Comparison of ENCODE assay signal across 15 cellular contexts in genomic region chr19:54218960-54219661, GRCh38. TPM values are rescaled to one million over a fixed set of nuclear protein-coding genes. Genes with fewer than 3 reads are reported as not detected.
A peak's percentile ranks its signal among the peaks of the same experiment; 100 is the strongest.
DNase-seq lines count a peak whose midpoint lies in the region; ATAC-seq and TF ChIP-seq lines count a peak whose summit lies in the region.
"Had no signal": no experiment of that assay in that cellular context is flagged by ENCODE, and none has a peak within 500 bp of the region (broad histone marks: within the 10 kb centered on the region; RNA-seq: fewer than 3 reads in every experiment).

No MANE protein-coding gene starts in this region.

- ATAC-seq in GM19035 (IDR thresholded peaks at IDR 0.05; ENCODE audit: unreplicated experiment), result no peak

- H3K23ac ChIP-seq in neuronal stem cell (ENCODE audit: low read depth, low read length, poor library complexity), result no peak overlapping the region

- no peak overlapping the region for H2BK15ac ChIP-seq in neuronal stem cell (ENCODE audit: low read length)

- WGBS in neuronal stem cell (ENCODE audit: extremely low coverage in 2 of 2, insufficient read length in 2 of 2, insufficient replicate concordance in 1 of 2), 2 donors, result no CpG with 5 or more reads among the region's 27 CpGs

- no peak overlapping the region for H3K4me3 ChIP-seq in coronary artery
- no peak overlapping the region for H3K4me3 ChIP-seq in neuronal stem cell (ENCODE audit: low read length in 2 of 2)
- H3K4me3 ChIP-seq: MG63, PC-9 had no signal

- peak overlapping the region; percentile 41 for H2BK12ac ChIP-seq in neuronal stem cell (ENCODE audit: low read length)

- DNase-seq in AG20443 (ENCODE audit: low spot score) (peak; percentile 3), coronary artery (ENCODE audit: low spot score) (peak; percentile 72), neuronal stem cell (ENCODE audit: low spot score) (no peak), NCI-H1436 (lab: John Stamatoyannopoulos, UW) (no peak), anterior cingulate cortex (lab: John Stamatoyannopoulos, UW) (no peak)
- DNase-seq: DMS53, GDM1, MG63, NCI-H1417, NCI-H187 treated with DMSO at 0.1 percent for 48 hours, NCI-H748 treated with DMSO at 0.1 percent for 48 hours, PC-9, RPMI8226, SHP77 had no signal

- no peak overlapping the region for H3K9ac ChIP-seq in neuronal stem cell (ENCODE audit: low read depth, low read length, poor library complexity)

- peaks cover 0 to 2% (median 0%) of the 10 kb centered on the region in 3 experiments for H3K27me3 ChIP-seq in neuronal stem cell (ENCODE audit: control insufficient read depth in 3 of 3, insufficient read depth in 3 of 3, low read depth in 1 of 3, low read length in 3 of 3)

- no peak overlapping the region for H4K91ac ChIP-seq in neuronal stem cell (ENCODE audit: low read depth, low read length, poor library complexity)

- H3K4me2 ChIP-seq in neuronal stem cell (ENCODE audit: insufficient read depth, low read length, poor library complexity, severe bottlenecking), result no peak overlapping the region
- H3K4me2 ChIP-seq: PC-9 had no signal

- no peak overlapping the region for H4K8ac ChIP-seq in neuronal stem cell (ENCODE audit: low read depth, low read length)

- peaks cover 0 to 2% of the 10 kb centered on the region in 2 donors for H3K9me3 ChIP-seq in neuronal stem cell (replicated peaks in 1 of 2; ENCODE audit: control insufficient read depth in 2 of 2, insufficient read depth in 1 of 2, low read depth in 1 of 2, low read length in 2 of 2)
- H3K9me3 ChIP-seq: MG63 had no signal

- H2BK5ac ChIP-seq in neuronal stem cell (ENCODE audit: low read length), result no peak overlapping the region

- peaks cover 0 to 4% of the 10 kb centered on the region in 2 donors for H3K36me3 ChIP-seq in neuronal stem cell (replicated peaks in 1 of 2; ENCODE audit: control insufficient read depth in 2 of 2, insufficient read depth in 2 of 2, low read length in 2 of 2)

- no peak overlapping the region for H2BK120ac ChIP-seq in neuronal stem cell (ENCODE audit: low read depth, low read length)

- no peak overlapping the region for H2AFZ ChIP-seq in neuronal stem cell (ENCODE audit: low read length)
- H2AFZ ChIP-seq: PC-9 had no signal

- H3K18ac ChIP-seq in neuronal stem cell (ENCODE audit: low read length), result no peak overlapping the region

- no peak overlapping the region for H3K4ac ChIP-seq in neuronal stem cell (ENCODE audit: low read length)

- H3K14ac ChIP-seq in neuronal stem cell (ENCODE audit: low read length), result peak overlapping the region; percentile 17

- no peak overlapping the region for H3K27ac ChIP-seq in coronary artery
- H3K27ac ChIP-seq in neuronal stem cell (replicated peaks; ENCODE audit: low read length), result no peak overlapping the region
- H3K27ac ChIP-seq: PC-9 had no signal

- H3K79me1 ChIP-seq in neuronal stem cell (ENCODE audit: low read depth, low read length), result no peaks in the 10 kb centered on the region

- no peaks in the 10 kb centered on the region for H3K4me1 ChIP-seq in neuronal stem cell (ENCODE audit: control insufficient read depth in 2 of 2, insufficient read depth in 1 of 2, low read depth in 1 of 2, low read length in 2 of 2)

- TF ChIP-seq CTCF in coronary artery (IDR thresholded peaks at IDR 0.05), result no peak

- no peak overlapping the region for H2AK5ac ChIP-seq in neuronal stem cell (ENCODE audit: low read depth, low read length)

RNA-seq across cellular contexts. Expression of gene LILRB3, which starts 3.7 kb away (rescaled TPM):
- not detected for polyA plus RNA-seq in neuronal stem cell (2013, experiment 1 of 2)
- polyA plus RNA-seq in neuronal stem cell (2013, experiment 2 of 2), result not detected

RNA-seq across cellular contexts. Expression of gene RPS9, which starts 18.5 kb away (rescaled TPM):
- 2,591 TPM for polyA plus RNA-seq in neuronal stem cell (2013, experiment 1 of 2)
- 2,507 TPM for polyA plus RNA-seq in neuronal stem cell (2013, experiment 2 of 2)

RNA-seq across cellular contexts. Expression of gene LILRA6, which starts 23.5 kb away (rescaled TPM):
- polyA plus RNA-seq in neuronal stem cell (2013, experiment 1 of 2), result not detected
- not detected for polyA plus RNA-seq in neuronal stem cell (2013, experiment 2 of 2)

RNA-seq across cellular contexts. Expression of gene TSEN34, which starts 28.0 kb away (rescaled TPM):
- 39.4 TPM for polyA plus RNA-seq in neuronal stem cell (2013, experiment 1 of 2)
- 39.2 TPM for polyA plus RNA-seq in neuronal stem cell (2013, experiment 2 of 2)

RNA-seq across cellular contexts. Expression of gene MBOAT7, which starts 29.7 kb away (rescaled TPM):
- 76.6 TPM for polyA plus RNA-seq in neuronal stem cell (2013, experiment 1 of 2)
- 77.6 TPM for polyA plus RNA-seq in neuronal stem cell (2013, experiment 2 of 2)

Comparison
In these comparisons a context has a peak if more than half of its experiments do, and no peak if none do; other contexts are left out.
1. DNase-seq: peak in AG20443 (single experiment) and coronary artery (single experiment); none in neuronal stem cell (single experiment), NCI-H1436 (single experiment) and anterior cingulate cortex (0 of 58).